36 cellular contexts compared by ENCODE assay signal in genomic region chr1:209232197-209232596, GRCh38.
"Had no signal": no experiment of that assay in that cellular context is flagged by ENCODE, and none has a peak within 500 bp of the region (broad histone marks: within the 10 kb centered on the region; RNA-seq: fewer than 3 reads in every experiment).

No MANE protein-coding gene starts in this region.

- H3K36me3 ChIP-seq: adrenal gland, ascending aorta, brain microvascular endothelial cell, breast epithelium, cardiac muscle cell had no signal

- H3K4me3 Mint-ChIP-seq: activated naive CD4-positive, alpha-beta T cell treated with anti-CD3 and anti-CD28 coated beads for 36 hours; activated naive CD4-positive, alpha-beta T cell treated with anti-CD3 and anti-CD28 coated beads, Interleukin-2, amount 10 ng/mL, durations not matched to agents 7 days and 5 days; activated naive CD4-positive, alpha-beta T cell treated with anti-CD3 and anti-CD28 coated beads, Interleukin-2, amount 50 U/mL, for 24 hours; activated naive CD8-positive, alpha-beta T cell; activated naive CD8-positive, alpha-beta T cell treated with anti-CD3 and anti-CD28 coated beads for 36 hours; activated naive CD8-positive, alpha-beta T cell treated with anti-CD3 and anti-CD28 coated beads, Interleukin-2, amount 10 ng/mL, durations not matched to agents 7 days and 5 days; activated naive CD8-positive, alpha-beta T cell treated with anti-CD3 and anti-CD28 coated beads, Interleukin-2, amount 50 U/mL, for 24 hours; activated T-cell treated with anti-CD3 and anti-CD28 coated beads, Interleukin-2, amount 50 U/mL, for 24 hours; activated T-cell treated with anti-CD3 and anti-CD28 coated beads, Interleukin-2, amount 50 U/mL, for 4 hours; activated T-cell treated with anti-CD3 and anti-CD28 coated beads, Interleukin-2, amount 50 U/mL, for 72 hours; activated T-helper 1 cell treated with anti-CD3 and anti-CD28 coated beads, Interleukin-12 subunit alpha, Interleukin-12 subunit beta, Interleukin-2, Interleukin-4 antibody, amounts not matched to agents 30 ng/mL and 10 ng/mL and 1 ng/mL, durations not matched to agents 14 hours and 24 hours and 36 hours; activated T-helper 17 cell treated with anti-CD3 and anti-CD28 coated beads, Interleukin-2, amount 50 U/mL, for 72 hours; brain; central memory CD8-positive, alpha-beta T cell had no signal

- H3K4me1 ChIP-seq: adrenal gland, ascending aorta, body of pancreas, breast epithelium had no signal

- H3K4me1 Mint-ChIP-seq: activated naive CD4-positive, alpha-beta T cell treated with anti-CD3 and anti-CD28 coated beads, Interleukin-2, amount 10 ng/mL, durations not matched to agents 7 days and 5 days; activated naive CD4-positive, alpha-beta T cell treated with anti-CD3 and anti-CD28 coated beads, Interleukin-2, amount 50 U/mL, for 24 hours; activated naive CD8-positive, alpha-beta T cell treated with anti-CD3 and anti-CD28 coated beads for 36 hours; activated naive CD8-positive, alpha-beta T cell treated with anti-CD3 and anti-CD28 coated beads, Interleukin-2, amount 10 ng/mL, durations not matched to agents 7 days and 5 days; activated naive CD8-positive, alpha-beta T cell treated with anti-CD3 and anti-CD28 coated beads, Interleukin-2, amount 50 U/mL, for 24 hours; activated T-helper 17 cell treated with anti-CD3 and anti-CD28 coated beads, Interleukin-2, amount 50 U/mL, for 72 hours; brain; central memory CD8-positive, alpha-beta T cell had no signal

- H3K27ac ChIP-seq: adrenal gland, ascending aorta, body of pancreas, brain microvascular endothelial cell, breast epithelium, cardiac muscle cell had no signal

- H3K9me3 Mint-ChIP-seq: activated naive CD4-positive, alpha-beta T cell treated with anti-CD3 and anti-CD28 coated beads, Interleukin-2, amount 50 U/mL, for 72 hours; activated T-cell treated with anti-CD3 and anti-CD28 coated beads, Interleukin-2, amount 50 U/mL, for 24 hours; activated T-helper 17 cell treated with anti-CD3 and anti-CD28 coated beads, Interleukin-2, amount 50 U/mL, for 72 hours had no signal

- H3K27me3 ChIP-seq: ascending aorta, brain microvascular endothelial cell, cardiac muscle cell had no signal

- ATAC-seq: activated naive CD4-positive, alpha-beta T cell treated with anti-CD3 and anti-CD28 coated beads, Interleukin-2, amount 50 U/mL, for 72 hours; activated naive CD8-positive, alpha-beta T cell treated with anti-CD3 and anti-CD28 coated beads, Interleukin-2, amount 50 U/mL, for 24 hours; activated T-cell treated with anti-CD3 and anti-CD28 coated beads, Interleukin-2, amount 50 U/mL, for 4 hours; activated T-cell treated with anti-CD3 and anti-CD28 coated beads, Interleukin-2, amount 50 U/mL, for 72 hours; activated T-helper 17 cell treated with anti-CD3 and anti-CD28 coated beads, Interleukin-2, amount 50 U/mL, for 72 hours; body of pancreas had no signal

- DNase-seq: activated effector memory CD4-positive, alpha-beta T cell treated with anti-CD3 and anti-CD28 coated beads, Interleukin-2, amount 50 U/mL, for 16 hours; activated effector memory CD4-positive, alpha-beta T cell treated with Interleukin-2 at 50 U/mL for 16 hours; activated gamma-delta T cell; activated gamma-delta T cell treated with Interleukin-2 at 50 U/mL for 16 hours; activated naive CD4-positive, alpha-beta T cell; activated naive CD4-positive, alpha-beta T cell treated with anti-CD3 and anti-CD28 coated beads for 36 hours; activated naive CD4-positive, alpha-beta T cell treated with anti-CD3 and anti-CD28 coated beads, Interleukin-2, amount 10 ng/mL, durations not matched to agents 7 days and 5 days; activated naive CD4-positive, alpha-beta T cell treated with anti-CD3 and anti-CD28 coated beads, Interleukin-2, amount 50 U/mL, for 16 hours; activated naive CD4-positive, alpha-beta T cell treated with Interleukin-2 at 50 U/mL for 16 hours; activated naive CD8-positive, alpha-beta T cell treated with anti-CD3 and anti-CD28 coated beads for 36 hours; activated naive CD8-positive, alpha-beta T cell treated with anti-CD3 and anti-CD28 coated beads, Interleukin-2, amount 10 ng/mL, durations not matched to agents 7 days and 5 days; activated naive CD8-positive, alpha-beta T cell treated with anti-CD3 and anti-CD28 coated beads, Interleukin-2, amount 50 U/mL, for 24 hours; activated T-cell treated with anti-CD3 and anti-CD28 coated beads, Interleukin-2, amount 50 U/mL, for 24 hours; activated T-cell treated with anti-CD3 and anti-CD28 coated beads, Interleukin-2, amount 50 U/mL, for 4 hours; activated T-cell treated with anti-CD3 and anti-CD28 coated beads, Interleukin-2, amount 50 U/mL, for 48 hours; activated T-cell treated with anti-CD3 and anti-CD28 coated beads, Interleukin-2, amount 50 U/mL, for 72 hours; adrenal gland; amniotic stem cell; amygdala; anterior cingulate cortex; body of pancreas; brain microvascular endothelial cell; caudate nucleus; central memory CD4-positive, alpha-beta T cell; cerebellar nuclear complex had no signal

- H3K27ac Mint-ChIP-seq: activated naive CD4-positive, alpha-beta T cell treated with anti-CD3 and anti-CD28 coated beads for 36 hours; activated naive CD4-positive, alpha-beta T cell treated with anti-CD3 and anti-CD28 coated beads, Interleukin-2, amount 10 ng/mL, durations not matched to agents 7 days and 5 days; activated naive CD4-positive, alpha-beta T cell treated with anti-CD3 and anti-CD28 coated beads, Interleukin-2, amount 50 U/mL, for 24 hours; activated naive CD4-positive, alpha-beta T cell treated with anti-CD3 and anti-CD28 coated beads, Interleukin-2, amount 50 U/mL, for 72 hours; activated naive CD8-positive, alpha-beta T cell; activated naive CD8-positive, alpha-beta T cell treated with anti-CD3 and anti-CD28 coated beads for 36 hours; activated naive CD8-positive, alpha-beta T cell treated with anti-CD3 and anti-CD28 coated beads, Interleukin-2, amount 10 ng/mL, durations not matched to agents 7 days and 5 days; activated naive CD8-positive, alpha-beta T cell treated with anti-CD3 and anti-CD28 coated beads, Interleukin-2, amount 50 U/mL, for 24 hours; activated T-cell treated with anti-CD3 and anti-CD28 coated beads, Interleukin-2, amount 50 U/mL, for 24 hours; activated T-cell treated with anti-CD3 and anti-CD28 coated beads, Interleukin-2, amount 50 U/mL, for 72 hours; activated T-helper 1 cell treated with anti-CD3 and anti-CD28 coated beads, Interleukin-12 subunit alpha, Interleukin-12 subunit beta, Interleukin-2, Interleukin-4 antibody, amounts not matched to agents 30 ng/mL and 10 ng/mL and 1 ng/mL, durations not matched to agents 14 hours and 24 hours and 36 hours; activated T-helper 17 cell treated with anti-CD3 and anti-CD28 coated beads, Interleukin-2, amount 50 U/mL, for 72 hours; activated T-helper 2 cell treated with anti-CD3 and anti-CD28 coated beads, Interferon-gamma antibody, Interleukin-2, Interleukin-4, amounts not matched to agents 10 μg/mL and 5 μg/mL and 100 μg/mL, durations not matched to agents 14 hours and 24 hours and 36 hours; brain had no signal

- H3K4me3 ChIP-seq: adrenal gland, ascending aorta, body of pancreas, breast epithelium, cardiac muscle cell had no signal

- H3K36me3 Mint-ChIP-seq: activated naive CD4-positive, alpha-beta T cell treated with anti-CD3 and anti-CD28 coated beads, Interleukin-2, amount 10 ng/mL, durations not matched to agents 7 days and 5 days; activated naive CD4-positive, alpha-beta T cell treated with anti-CD3 and anti-CD28 coated beads, Interleukin-2, amount 50 U/mL, for 24 hours; activated naive CD8-positive, alpha-beta T cell treated with anti-CD3 and anti-CD28 coated beads, Interleukin-2, amount 10 ng/mL, durations not matched to agents 7 days and 5 days; brain had no signal
